Comparison of ENCODE assay signal across 1 cellular context in the genomic region with DNA sequence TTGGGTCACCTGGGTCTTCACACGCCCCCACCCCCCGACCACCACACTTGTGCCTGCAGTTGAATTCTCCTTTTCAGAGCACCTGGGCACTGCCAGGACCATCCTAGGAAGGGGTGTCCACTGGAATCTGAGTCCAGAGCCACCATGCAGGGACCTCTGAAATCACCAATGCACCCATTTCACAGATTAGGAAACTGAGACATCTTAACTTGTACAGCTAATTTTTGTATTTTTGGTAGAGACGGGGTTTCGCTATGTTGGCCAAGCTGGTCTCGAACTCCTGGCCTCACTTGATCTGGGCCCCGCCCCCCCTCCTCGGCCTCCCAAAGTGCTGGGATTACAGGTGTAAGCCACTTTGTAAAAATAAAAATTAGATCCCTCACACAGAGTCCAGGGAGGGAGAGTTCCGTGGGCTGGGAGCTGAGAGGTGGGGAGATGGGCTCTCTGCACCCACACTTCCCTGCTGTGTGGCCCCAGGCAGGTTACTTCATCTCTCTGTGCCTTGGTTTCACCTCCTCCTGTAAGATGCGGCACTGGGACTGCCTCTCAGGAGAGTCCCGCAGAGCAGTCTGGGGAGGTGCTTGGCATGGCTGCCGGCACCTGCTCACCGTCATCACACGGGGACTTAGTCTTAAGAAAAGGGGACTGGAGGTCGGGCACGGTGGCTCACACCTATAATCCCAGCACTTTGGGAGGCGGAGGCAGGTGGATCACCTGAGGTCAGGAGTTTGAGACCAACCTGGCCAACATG.
TF ChIP-seq lines count a peak whose summit lies in the region.

No MANE protein-coding gene starts in this region.

TF ChIP-seq in K562, 482 proteins besides CTCF, POLR2A, EP300 and RAD21:
- TF ChIP-seq BCOR (IDR thresholded peaks at IDR 0.05): peak; percentile 75
- peak; percentile 76 for TF ChIP-seq ADNP (tag; IDR thresholded peaks at IDR 0.05)
- TF ChIP-seq CBX5 (IDR thresholded peaks at IDR 0.05; ENCODE audit: borderline replicate concordance, low read depth): no peak
- TF ChIP-seq CC2D1A (IDR thresholded peaks at IDR 0.05): no peak
- TF ChIP-seq, protein P1, sequence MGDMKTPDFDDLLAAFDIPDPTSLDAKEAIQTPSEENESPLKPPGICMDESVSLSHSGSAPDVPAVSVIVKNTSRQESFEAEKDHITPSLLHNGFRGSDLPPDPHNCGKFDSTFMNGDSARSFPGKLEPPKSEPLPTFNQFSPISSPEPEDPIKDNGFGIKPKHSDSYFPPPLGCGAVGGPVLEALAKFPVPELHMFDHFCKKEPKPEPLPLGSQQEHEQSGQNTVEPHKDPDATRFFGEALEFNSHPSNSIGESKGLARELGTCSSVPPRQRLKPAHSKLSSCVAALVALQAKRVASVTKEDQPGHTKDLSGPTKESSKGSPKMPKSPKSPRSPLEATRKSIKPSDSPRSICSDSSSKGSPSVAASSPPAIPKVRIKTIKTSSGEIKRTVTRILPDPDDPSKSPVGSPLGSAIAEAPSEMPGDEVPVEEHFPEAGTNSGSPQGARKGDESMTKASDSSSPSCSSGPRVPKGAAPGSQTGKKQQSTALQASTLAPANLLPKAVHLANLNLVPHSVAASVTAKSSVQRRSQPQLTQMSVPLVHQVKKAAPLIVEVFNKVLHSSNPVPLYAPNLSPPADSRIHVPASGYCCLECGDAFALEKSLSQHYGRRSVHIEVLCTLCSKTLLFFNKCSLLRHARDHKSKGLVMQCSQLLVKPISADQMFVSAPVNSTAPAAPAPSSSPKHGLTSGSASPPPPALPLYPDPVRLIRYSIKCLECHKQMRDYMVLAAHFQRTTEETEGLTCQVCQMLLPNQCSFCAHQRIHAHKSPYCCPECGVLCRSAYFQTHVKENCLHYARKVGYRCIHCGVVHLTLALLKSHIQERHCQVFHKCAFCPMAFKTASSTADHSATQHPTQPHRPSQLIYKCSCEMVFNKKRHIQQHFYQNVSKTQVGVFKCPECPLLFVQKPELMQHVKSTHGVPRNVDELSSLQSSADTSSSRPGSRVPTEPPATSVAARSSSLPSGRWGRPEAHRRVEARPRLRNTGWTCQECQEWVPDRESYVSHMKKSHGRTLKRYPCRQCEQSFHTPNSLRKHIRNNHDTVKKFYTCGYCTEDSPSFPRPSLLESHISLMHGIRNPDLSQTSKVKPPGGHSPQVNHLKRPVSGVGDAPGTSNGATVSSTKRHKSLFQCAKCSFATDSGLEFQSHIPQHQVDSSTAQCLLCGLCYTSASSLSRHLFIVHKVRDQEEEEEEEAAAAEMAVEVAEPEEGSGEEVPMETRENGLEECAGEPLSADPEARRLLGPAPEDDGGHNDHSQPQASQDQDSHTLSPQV (IDR thresholded peaks at IDR 0.05): no peak
- TF ChIP-seq PRMT5 (CRISPR knock-in tag; IDR thresholded peaks at IDR 0.05): no peak
- no peak for TF ChIP-seq RB1 (IDR thresholded peaks at IDR 0.05; ENCODE audit: low read depth)
- no peak for TF ChIP-seq ZNF444 (CRISPR knock-in tag; IDR thresholded peaks at IDR 0.05)
- TF ChIP-seq, protein P2, sequence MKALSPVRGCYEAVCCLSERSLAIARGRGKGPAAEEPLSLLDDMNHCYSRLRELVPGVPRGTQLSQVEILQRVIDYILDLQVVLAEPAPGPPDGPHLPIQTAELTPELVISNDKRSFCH (CRISPR knock-in tag; IDR thresholded peaks at IDR 0.05): no peak
- TF ChIP-seq, protein P2 (tag; IDR thresholded peaks at IDR 0.05): no peak
- peak; percentile 88 for TF ChIP-seq RBM25 (IDR thresholded peaks at IDR 0.05; ENCODE audit: low read depth, low read length, severe bottlenecking)
- TF ChIP-seq, protein P3, sequence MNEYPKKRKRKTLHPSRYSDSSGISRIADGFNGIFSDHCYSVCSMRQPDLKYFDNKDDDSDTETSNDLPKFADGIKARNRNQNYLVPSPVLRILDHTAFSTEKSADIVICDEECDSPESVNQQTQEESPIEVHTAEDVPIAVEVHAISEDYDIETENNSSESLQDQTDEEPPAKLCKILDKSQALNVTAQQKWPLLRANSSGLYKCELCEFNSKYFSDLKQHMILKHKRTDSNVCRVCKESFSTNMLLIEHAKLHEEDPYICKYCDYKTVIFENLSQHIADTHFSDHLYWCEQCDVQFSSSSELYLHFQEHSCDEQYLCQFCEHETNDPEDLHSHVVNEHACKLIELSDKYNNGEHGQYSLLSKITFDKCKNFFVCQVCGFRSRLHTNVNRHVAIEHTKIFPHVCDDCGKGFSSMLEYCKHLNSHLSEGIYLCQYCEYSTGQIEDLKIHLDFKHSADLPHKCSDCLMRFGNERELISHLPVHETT (CRISPR knock-in tag; conservative IDR thresholded peaks at IDR 0.05 in 1 of 2, IDR thresholded peaks at IDR 0.05 in 1 of 2): no peak
- TF ChIP-seq KDM5B (IDR thresholded peaks at IDR 0.05; ENCODE audit: insufficient replicate concordance, low read depth, low read length): no peak
- TF ChIP-seq ZNF224 (CRISPR knock-in tag; IDR thresholded peaks at IDR 0.05): no peak
- TF ChIP-seq RCOR1 (IDR thresholded peaks at IDR 0.05; ENCODE audit: borderline replicate concordance in 1 of 2, low read depth in 2 of 2, low read length in 2 of 2): 0 out of 4 replicates have a peak, but pooled peaks of 1 of the 2 experiments have one; percentile 26
- TF ChIP-seq HSF4 (CRISPR knock-in tag; IDR thresholded peaks at IDR 0.05; ENCODE audit: borderline replicate concordance): no peak
